22 cellular contexts compared by ENCODE assay signal in the genomic region with DNA sequence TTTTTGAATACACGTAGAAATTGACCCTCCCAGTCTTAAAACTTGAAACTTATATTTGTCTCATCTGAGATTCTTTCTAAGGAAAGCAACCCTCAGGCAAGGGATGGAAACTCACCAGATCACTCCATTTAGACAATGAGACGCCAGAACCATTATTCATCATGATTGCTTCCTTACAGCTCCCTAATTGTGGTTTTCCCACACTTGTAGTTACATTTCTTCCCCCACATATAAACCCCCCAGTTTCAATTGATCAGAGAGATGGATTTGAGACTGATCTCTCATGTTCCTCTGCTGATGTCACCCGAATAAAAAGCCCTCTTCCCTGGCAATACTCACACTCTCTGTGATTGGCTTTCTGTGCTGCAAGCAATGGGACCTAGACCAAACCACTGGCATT.
DNase-seq lines count a peak whose midpoint lies in the region; ATAC-seq and TF ChIP-seq lines count a peak whose summit lies in the region.
"Had no signal": no experiment of that assay in that cellular context is flagged by ENCODE, and none has a peak within 500 bp of the region (broad histone marks: within the 10 kb centered on the region; RNA-seq: fewer than 3 reads in every experiment).

No MANE protein-coding gene starts in this region.

- peaks cover 13% of the 10 kb centered on the region for H3K4me1 ChIP-seq in adipocyte (ENCODE audit: control insufficient read depth, insufficient read depth, low read length)
- H3K4me1 ChIP-seq: upper lobe of right lung had no signal

- DNase-seq in AG09309 (ENCODE audit: low read depth) (peak; percentile 42), HT1080 (ENCODE audit: low read depth) (peak; percentile 56), adipocyte (ENCODE audit: low read depth) (peak; percentile 22), foreskin melanocyte (peak; percentile 67), NCI-H2171 treated with DMSO at 0.1 percent for 48 hours (lab: John Stamatoyannopoulos, UW) (no peak), KG1 (lab: John Stamatoyannopoulos, UW) (no peak), dorsolateral prefrontal cortex (no peak)
- DNase-seq in natural killer cell treated with Interleukin-12 subunit alpha and Interleukin-12 subunit beta and Interleukin-15 and Interleukin-18, amount 100 ng/mL, for 72 hours (ENCODE audit: low spot score) = no peak
- DNase-seq: activated CD4-positive, alpha-beta T cell treated with anti-CD3 and anti-CD28 coated beads for 4 hours; Calu3; effector CD4-positive, alpha-beta T cell; left colon; mesendoderm; naive thymus-derived CD4-positive, alpha-beta T cell; NCI-H187 treated with DMSO at 0.1 percent for 48 hours; NCI-H748 treated with DMSO at 0.1 percent for 48 hours; SHP77 treated with DMSO at 0.1 percent for 48 hours; T-cell; upper lobe of right lung had no signal

- TF ChIP-seq CTCF in AG09309 (IDR thresholded peaks at IDR 0.05; ENCODE audit: control insufficient read depth, insufficient read depth, low read depth, low read length, missing control alignments) (no peak), dorsolateral prefrontal cortex (IDR thresholded peaks at IDR 0.05 in 54 of 56, conservative IDR thresholded peaks at IDR 0.05 in 2 of 56; ENCODE audit: low read depth in 1 of 56, partially characterized antibody in 56 of 56) (no peak)

- ATAC-seq in natural killer cell treated with Interleukin-12 subunit alpha and Interleukin-12 subunit beta and Interleukin-15 and Interleukin-18, amount 100 ng/mL, for 72 hours = no peak
- ATAC-seq: esophagus mucosa; K562; left colon; naive thymus-derived CD4-positive, alpha-beta T cell; T-cell; upper lobe of right lung had no signal

- H3K9me3 ChIP-seq in adipocyte (ENCODE audit: control insufficient read depth, low read length) = peaks cover 7% of the 10 kb centered on the region
- H3K9me3 ChIP-seq: upper lobe of right lung had no signal

- no peaks in the 10 kb centered on the region for H3K36me3 Mint-ChIP-seq in natural killer cell treated with Interleukin-12 subunit alpha and Interleukin-12 subunit beta and Interleukin-15 and Interleukin-18, amount 100 ng/mL, for 72 hours
- H3K36me3 Mint-ChIP-seq: T-cell had no signal

- peaks cover 4% of the 10 kb centered on the region for H3K9me3 Mint-ChIP-seq in natural killer cell treated with Interleukin-12 subunit alpha and Interleukin-12 subunit beta and Interleukin-15 and Interleukin-18, amount 100 ng/mL, for 72 hours

- no peaks in the 10 kb centered on the region for H3K4me1 Mint-ChIP-seq in natural killer cell treated with Interleukin-12 subunit alpha and Interleukin-12 subunit beta and Interleukin-15 and Interleukin-18, amount 100 ng/mL, for 72 hours (ENCODE audit: low read depth in 2 of 2)
- H3K4me1 Mint-ChIP-seq: activated naive CD4-positive, alpha-beta T cell treated with anti-CD3 and anti-CD28 coated beads, Interleukin-2, amount 50 U/mL, for 24 hours had no signal

- H3K27ac Mint-ChIP-seq in natural killer cell treated with Interleukin-12 subunit alpha and Interleukin-12 subunit beta and Interleukin-15 and Interleukin-18, amount 100 ng/mL, for 72 hours = no peak overlapping the region
- H3K27ac Mint-ChIP-seq: activated naive CD4-positive, alpha-beta T cell treated with anti-CD3 and anti-CD28 coated beads, Interleukin-2, amount 50 U/mL, for 24 hours; naive thymus-derived CD4-positive, alpha-beta T cell; T-cell had no signal

- H3K9ac ChIP-seq in adipocyte (ENCODE audit: low read length) = no peak overlapping the region

- H3K36me3 ChIP-seq in adipocyte (ENCODE audit: control insufficient read depth, insufficient read depth, low read length, severe bottlenecking) = no peaks in the 10 kb centered on the region
- H3K36me3 ChIP-seq: upper lobe of right lung had no signal

- no peak overlapping the region for H3K27ac ChIP-seq in dorsolateral prefrontal cortex
- H3K27ac ChIP-seq: upper lobe of right lung had no signal

- peaks cover 0 to 20% of the 10 kb centered on the region in 2 donors for H3K27me3 Mint-ChIP-seq in natural killer cell treated with Interleukin-12 subunit alpha and Interleukin-12 subunit beta and Interleukin-15 and Interleukin-18, amount 100 ng/mL, for 72 hours

- H3K27me3 ChIP-seq in adipocyte (replicated peaks; ENCODE audit: control insufficient read depth, insufficient read depth, low read length) = no peaks in the 10 kb centered on the region
- no peaks in the 10 kb centered on the region for H3K27me3 ChIP-seq in dorsolateral prefrontal cortex
- H3K27me3 ChIP-seq: upper lobe of right lung had no signal

- H3K4me3 Mint-ChIP-seq in natural killer cell treated with Interleukin-12 subunit alpha and Interleukin-12 subunit beta and Interleukin-15 and Interleukin-18, amount 100 ng/mL, for 72 hours = no peak overlapping the region
- H3K4me3 Mint-ChIP-seq: activated naive CD4-positive, alpha-beta T cell treated with anti-CD3 and anti-CD28 coated beads, Interleukin-2, amount 50 U/mL, for 24 hours; naive thymus-derived CD4-positive, alpha-beta T cell; T-cell had no signal

- H3K4me3 ChIP-seq in AG09309 (ENCODE audit: control insufficient read depth, low read depth, low read length) = no peak overlapping the region
- no peak overlapping the region for H3K4me3 ChIP-seq in adipocyte (ENCODE audit: low read length)
- H3K4me3 ChIP-seq in dorsolateral prefrontal cortex = no peak overlapping the region
- H3K4me3 ChIP-seq: K562, upper lobe of right lung had no signal

- intact Hi-C loops in dorsolateral prefrontal cortex (cut with DNase I) = loop anchor here in 1 of 2 donors (10.0 kb wide), 1 partner anchor 259 kb away; no protein-coding TSS in a partner anchor

Comparison
In these comparisons a context has a peak if more than half of its experiments do, and no peak if none do; other contexts are left out.
1. DNase-seq: peak in AG09309 (single experiment), HT1080 (single experiment), adipocyte (single experiment) and foreskin melanocyte (single experiment); none in NCI-H2171 treated with DMSO at 0.1 percent for 48 hours (single experiment), natural killer cell treated with Interleukin-12 subunit alpha and Interleukin-12 subunit beta and Interleukin-15 and Interleukin-18, amount 100 ng/mL, for 72 hours (single experiment), KG1 (single experiment) and dorsolateral prefrontal cortex (0 of 10).